In the genomic region with DNA sequence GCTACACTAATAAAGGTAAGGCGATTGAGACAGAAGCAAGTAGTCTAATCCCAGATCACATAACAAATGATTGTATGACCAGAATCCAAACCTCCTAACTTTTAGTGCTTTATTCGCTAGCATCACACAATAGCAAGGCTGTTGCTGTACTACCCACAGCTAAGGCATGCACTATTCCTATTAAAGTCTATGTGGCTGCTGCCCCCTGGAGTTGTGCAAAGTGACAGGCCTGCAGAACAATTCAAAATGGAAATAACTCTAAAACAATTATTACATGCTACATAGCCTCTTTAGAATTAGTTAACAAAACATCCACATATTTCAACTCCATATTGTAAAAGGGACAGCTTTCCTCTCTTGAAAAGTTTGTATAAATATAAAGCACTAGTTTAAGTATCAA, we compare ENCODE assay signal across 1 cellular context.
TF ChIP-seq lines count a peak whose summit lies in the region.

No MANE protein-coding gene starts in this region.

TF ChIP-seq in GM23338, 12 proteins besides CTCF, POLR2A, EP300 and RAD21 (continued from another document):
- TF ChIP-seq, protein P1, sequence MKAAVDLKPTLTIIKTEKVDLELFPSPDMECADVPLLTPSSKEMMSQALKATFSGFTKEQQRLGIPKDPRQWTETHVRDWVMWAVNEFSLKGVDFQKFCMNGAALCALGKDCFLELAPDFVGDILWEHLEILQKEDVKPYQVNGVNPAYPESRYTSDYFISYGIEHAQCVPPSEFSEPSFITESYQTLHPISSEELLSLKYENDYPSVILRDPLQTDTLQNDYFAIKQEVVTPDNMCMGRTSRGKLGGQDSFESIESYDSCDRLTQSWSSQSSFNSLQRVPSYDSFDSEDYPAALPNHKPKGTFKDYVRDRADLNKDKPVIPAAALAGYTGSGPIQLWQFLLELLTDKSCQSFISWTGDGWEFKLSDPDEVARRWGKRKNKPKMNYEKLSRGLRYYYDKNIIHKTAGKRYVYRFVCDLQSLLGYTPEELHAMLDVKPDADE (IDR thresholded peaks at IDR 0.05), result no peak
- TF ChIP-seq, protein P2, sequence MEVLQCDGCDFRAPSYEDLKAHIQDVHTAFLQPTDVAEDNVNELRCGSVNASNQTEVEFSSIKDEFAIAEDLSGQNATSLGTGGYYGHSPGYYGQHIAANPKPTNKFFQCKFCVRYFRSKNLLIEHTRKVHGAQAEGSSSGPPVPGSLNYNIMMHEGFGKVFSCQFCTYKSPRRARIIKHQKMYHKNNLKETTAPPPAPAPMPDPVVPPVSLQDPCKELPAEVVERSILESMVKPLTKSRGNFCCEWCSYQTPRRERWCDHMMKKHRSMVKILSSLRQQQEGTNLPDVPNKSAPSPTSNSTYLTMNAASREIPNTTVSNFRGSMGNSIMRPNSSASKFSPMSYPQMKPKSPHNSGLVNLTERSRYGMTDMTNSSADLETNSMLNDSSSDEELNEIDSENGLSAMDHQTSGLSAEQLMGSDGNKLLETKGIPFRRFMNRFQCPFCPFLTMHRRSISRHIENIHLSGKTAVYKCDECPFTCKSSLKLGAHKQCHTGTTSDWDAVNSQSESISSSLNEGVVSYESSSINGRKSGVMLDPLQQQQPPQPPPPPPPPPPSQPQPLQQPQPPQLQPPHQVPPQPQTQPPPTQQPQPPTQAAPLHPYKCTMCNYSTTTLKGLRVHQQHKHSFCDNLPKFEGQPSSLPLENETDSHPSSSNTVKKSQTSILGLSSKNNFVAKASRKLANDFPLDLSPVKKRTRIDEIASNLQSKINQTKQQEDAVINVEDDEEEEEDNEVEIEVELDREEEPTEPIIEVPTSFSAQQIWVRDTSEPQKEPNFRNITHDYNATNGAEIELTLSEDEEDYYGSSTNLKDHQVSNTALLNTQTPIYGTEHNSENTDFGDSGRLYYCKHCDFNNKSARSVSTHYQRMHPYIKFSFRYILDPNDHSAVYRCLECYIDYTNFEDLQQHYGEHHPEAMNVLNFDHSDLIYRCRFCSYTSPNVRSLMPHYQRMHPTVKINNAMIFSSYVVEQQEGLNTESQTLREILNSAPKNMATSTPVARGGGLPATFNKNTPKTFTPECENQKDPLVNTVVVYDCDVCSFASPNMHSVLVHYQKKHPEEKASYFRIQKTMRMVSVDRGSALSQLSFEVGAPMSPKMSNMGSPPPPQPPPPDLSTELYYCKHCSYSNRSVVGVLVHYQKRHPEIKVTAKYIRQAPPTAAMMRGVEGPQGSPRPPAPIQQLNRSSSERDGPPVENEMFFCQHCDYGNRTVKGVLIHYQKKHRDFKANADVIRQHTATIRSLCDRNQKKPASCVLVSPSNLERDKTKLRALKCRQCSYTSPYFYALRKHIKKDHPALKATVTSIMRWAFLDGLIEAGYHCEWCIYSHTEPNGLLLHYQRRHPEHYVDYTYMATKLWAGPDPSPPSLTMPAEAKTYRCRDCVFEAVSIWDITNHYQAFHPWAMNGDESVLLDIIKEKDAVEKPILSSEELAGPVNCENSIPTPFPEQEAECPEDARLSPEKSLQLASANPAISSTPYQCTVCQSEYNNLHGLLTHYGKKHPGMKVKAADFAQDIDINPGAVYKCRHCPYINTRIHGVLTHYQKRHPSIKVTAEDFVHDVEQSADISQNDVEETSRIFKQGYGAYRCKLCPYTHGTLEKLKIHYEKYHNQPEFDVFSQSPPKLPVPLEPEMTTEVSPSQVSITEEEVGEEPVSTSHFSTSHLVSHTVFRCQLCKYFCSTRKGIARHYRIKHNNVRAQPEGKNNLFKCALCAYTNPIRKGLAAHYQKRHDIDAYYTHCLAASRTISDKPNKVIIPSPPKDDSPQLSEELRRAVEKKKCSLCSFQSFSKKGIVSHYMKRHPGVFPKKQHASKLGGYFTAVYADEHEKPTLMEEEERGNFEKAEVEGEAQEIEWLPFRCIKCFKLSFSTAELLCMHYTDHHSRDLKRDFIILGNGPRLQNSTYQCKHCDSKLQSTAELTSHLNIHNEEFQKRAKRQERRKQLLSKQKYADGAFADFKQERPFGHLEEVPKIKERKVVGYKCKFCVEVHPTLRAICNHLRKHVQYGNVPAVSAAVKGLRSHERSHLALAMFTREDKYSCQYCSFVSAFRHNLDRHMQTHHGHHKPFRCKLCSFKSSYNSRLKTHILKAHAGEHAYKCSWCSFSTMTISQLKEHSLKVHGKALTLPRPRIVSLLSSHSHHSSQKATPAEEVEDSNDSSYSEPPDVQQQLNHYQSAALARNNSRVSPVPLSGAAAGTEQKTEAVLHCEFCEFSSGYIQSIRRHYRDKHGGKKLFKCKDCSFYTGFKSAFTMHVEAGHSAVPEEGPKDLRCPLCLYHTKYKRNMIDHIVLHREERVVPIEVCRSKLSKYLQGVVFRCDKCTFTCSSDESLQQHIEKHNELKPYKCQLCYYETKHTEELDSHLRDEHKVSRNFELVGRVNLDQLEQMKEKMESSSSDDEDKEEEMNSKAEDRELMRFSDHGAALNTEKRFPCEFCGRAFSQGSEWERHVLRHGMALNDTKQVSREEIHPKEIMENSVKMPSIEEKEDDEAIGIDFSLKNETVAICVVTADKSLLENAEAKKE (CRISPR knock-in tag; IDR thresholded peaks at IDR 0.05), result no peak
